Comparison of ENCODE assay signal across 13 cellular contexts in genomic region chr10:6074489-6075301, GRCh38. TPM values are rescaled to one million over a fixed set of nuclear protein-coding genes. Genes with fewer than 3 reads are reported as not detected.
A peak's percentile ranks its signal among the peaks of the same experiment; 100 is the strongest.
DNase-seq lines count a peak whose midpoint lies in the region; ATAC-seq and TF ChIP-seq lines count a peak whose summit lies in the region.
"Had no signal": no experiment of that assay in that cellular context is flagged by ENCODE, and none has a peak within 500 bp of the region (broad histone marks: within the 10 kb centered on the region; RNA-seq: fewer than 3 reads in every experiment).

No MANE protein-coding gene starts in this region.

- H3K4me1 Mint-ChIP-seq in activated CD4-positive, alpha-beta T cell treated with anti-CD3 and anti-CD28 coated beads, Interleukin-2, amount 10 ng/mL, durations not matched to agents 24 days and 14 days, result peaks cover 64% of the 10 kb centered on the region
- no peaks in the 10 kb centered on the region for H3K4me1 Mint-ChIP-seq in neural progenitor cell

- H3K27me3 ChIP-seq in neural progenitor cell, result no peaks in the 10 kb centered on the region

- no peaks in the 10 kb centered on the region for H3K27me3 Mint-ChIP-seq in activated CD4-positive, alpha-beta T cell treated with anti-CD3 and anti-CD28 coated beads, Interleukin-2, amount 10 ng/mL, durations not matched to agents 24 days and 14 days
- H3K27me3 Mint-ChIP-seq in neural progenitor cell (ENCODE audit: insufficient read depth, low read depth), result peaks cover 5% of the 10 kb centered on the region

- no peaks in the 10 kb centered on the region for H3K4me1 ChIP-seq in neural progenitor cell

- peak overlapping the region; percentile 80 for H3K27ac Mint-ChIP-seq in activated CD4-positive, alpha-beta T cell treated with anti-CD3 and anti-CD28 coated beads, Interleukin-2, amount 10 ng/mL, durations not matched to agents 24 days and 14 days
- H3K27ac Mint-ChIP-seq in neural progenitor cell, result peak overlapping the region; percentile 17

- H3F3A ChIP-seq in neural progenitor cell (ENCODE audit: low read depth), result no peaks in the 10 kb centered on the region

- H4K20me1 ChIP-seq in neural progenitor cell (ENCODE audit: low read depth), result no peaks in the 10 kb centered on the region

- DNase-seq in activated CD4-positive, alpha-beta T cell treated with anti-CD3 and anti-CD28 coated beads, Interleukin-2, amount 10 ng/mL, durations not matched to agents 24 days and 14 days, result no peak
- no peak for DNase-seq in activated CD4-positive, alpha-beta T cell treated with anti-CD3 and anti-CD28 coated beads, Interleukin-2, amount 50 U/mL, for 1 hour
- DNase-seq in OCI-M1 (lab: John Stamatoyannopoulos, UW) (peak; percentile 63), amniotic epithelial cell (ENCODE audit: low read depth) (peak; percentile 96), neural progenitor cell (ENCODE audit: low spot score) (no peak), medulla oblongata (ENCODE audit: extremely low spot score) (no peak)
- no peak for DNase-seq in NK-92 treated with Interleukin-12 subunit alpha and Interleukin-12 subunit beta, amount 100 ng/mL, for 24 hours (lab: John Stamatoyannopoulos, UW)
- DNase-seq: GDM1, glutamatergic neuron, NCI-H146 had no signal

- no peak overlapping the region for H3K27ac ChIP-seq in neural progenitor cell

- ATAC-seq in GM19351 (IDR thresholded peaks at IDR 0.05; ENCODE audit: unreplicated experiment), result no peak

- no peaks in the 10 kb centered on the region for H3K9me3 ChIP-seq in neural progenitor cell (ENCODE audit: low read depth)

- no peaks in the 10 kb centered on the region for H3K36me3 ChIP-seq in neural progenitor cell

- no peak overlapping the region for H3K9ac ChIP-seq in neural progenitor cell

- no peak for TF ChIP-seq CTCF in neural progenitor cell (IDR thresholded peaks at IDR 0.05)

- H2AFZ ChIP-seq in neural progenitor cell (replicated peaks), result no peak overlapping the region

- no peaks in the 10 kb centered on the region for H3K9me3 Mint-ChIP-seq in activated CD4-positive, alpha-beta T cell treated with anti-CD3 and anti-CD28 coated beads, Interleukin-2, amount 10 ng/mL, durations not matched to agents 24 days and 14 days
- H3K9me3 Mint-ChIP-seq in neural progenitor cell, result no peaks in the 10 kb centered on the region

- intact Hi-C loops in activated CD4-positive, alpha-beta T cell treated with anti-CD3 and anti-CD28 coated beads, Interleukin-2, amount 10 ng/mL, durations not matched to agents 24 days and 14 days (cut with micrococcal nuclease), result no loop called here

- H3K4me3 Mint-ChIP-seq in activated CD4-positive, alpha-beta T cell treated with anti-CD3 and anti-CD28 coated beads, Interleukin-2, amount 10 ng/mL, durations not matched to agents 24 days and 14 days, result peak overlapping the region; percentile 70
- H3K4me3 Mint-ChIP-seq in neural progenitor cell, result no peak overlapping the region

- H3K4me3 ChIP-seq in neural progenitor cell, result no peak overlapping the region

- H3K4me2 ChIP-seq in neural progenitor cell, result no peak overlapping the region

- H3K36me3 Mint-ChIP-seq in activated CD4-positive, alpha-beta T cell treated with anti-CD3 and anti-CD28 coated beads, Interleukin-2, amount 10 ng/mL, durations not matched to agents 24 days and 14 days (ENCODE audit: low read depth), result no peaks in the 10 kb centered on the region
- no peaks in the 10 kb centered on the region for H3K36me3 Mint-ChIP-seq in neural progenitor cell

- H3K79me2 ChIP-seq in neural progenitor cell (ENCODE audit: low read depth), result no peaks in the 10 kb centered on the region

RNA-seq across cellular contexts. Expression of gene IL2RA, which starts 12.5 kb away (rescaled TPM):
- 965 and 989 TPM in 2 replicates for total RNA-seq in activated CD4-positive, alpha-beta T cell treated with anti-CD3 and anti-CD28 coated beads, Interleukin-2, amount 10 ng/mL, durations not matched to agents 24 days and 14 days
- not detected in 2 replicates for total RNA-seq in neural progenitor cell (ENCODE audit: low replicate concordance)
- total RNA-seq: A673, skeletal muscle tissue had no signal

RNA-seq across cellular contexts. Expression of gene RBM17, which starts 14.1 kb away (rescaled TPM):
- 258 and 262 TPM in 2 replicates for total RNA-seq in activated CD4-positive, alpha-beta T cell treated with anti-CD3 and anti-CD28 coated beads, Interleukin-2, amount 10 ng/mL, durations not matched to agents 24 days and 14 days
- 67.2 and 73.6 TPM in 2 replicates for total RNA-seq in neural progenitor cell (ENCODE audit: low replicate concordance)

Comparison
In these comparisons a context has a peak if more than half of its experiments do, and no peak if none do; other contexts are left out.
1. DNase-seq: peak in OCI-M1 (single experiment) and amniotic epithelial cell (single experiment); none in activated CD4-positive, alpha-beta T cell treated with anti-CD3 and anti-CD28 coated beads, Interleukin-2, amount 10 ng/mL, durations not matched to agents 24 days and 14 days (single experiment), activated CD4-positive, alpha-beta T cell treated with anti-CD3 and anti-CD28 coated beads, Interleukin-2, amount 50 U/mL, for 1 hour (single experiment), neural progenitor cell (single experiment), NK-92 treated with Interleukin-12 subunit alpha and Interleukin-12 subunit beta, amount 100 ng/mL, for 24 hours (single experiment) and medulla oblongata (single experiment).
2. RNA of gene IL2RA, which starts 12.5 kb away (total RNA-seq): 965 to 989 TPM in activated CD4-positive, alpha-beta T cell treated with anti-CD3 and anti-CD28 coated beads, Interleukin-2, amount 10 ng/mL, durations not matched to agents 24 days and 14 days; not detected in neural progenitor cell; every median in the first group is over 100 times any median in the second.